8 cellular contexts compared by ENCODE assay signal in the genomic region with DNA sequence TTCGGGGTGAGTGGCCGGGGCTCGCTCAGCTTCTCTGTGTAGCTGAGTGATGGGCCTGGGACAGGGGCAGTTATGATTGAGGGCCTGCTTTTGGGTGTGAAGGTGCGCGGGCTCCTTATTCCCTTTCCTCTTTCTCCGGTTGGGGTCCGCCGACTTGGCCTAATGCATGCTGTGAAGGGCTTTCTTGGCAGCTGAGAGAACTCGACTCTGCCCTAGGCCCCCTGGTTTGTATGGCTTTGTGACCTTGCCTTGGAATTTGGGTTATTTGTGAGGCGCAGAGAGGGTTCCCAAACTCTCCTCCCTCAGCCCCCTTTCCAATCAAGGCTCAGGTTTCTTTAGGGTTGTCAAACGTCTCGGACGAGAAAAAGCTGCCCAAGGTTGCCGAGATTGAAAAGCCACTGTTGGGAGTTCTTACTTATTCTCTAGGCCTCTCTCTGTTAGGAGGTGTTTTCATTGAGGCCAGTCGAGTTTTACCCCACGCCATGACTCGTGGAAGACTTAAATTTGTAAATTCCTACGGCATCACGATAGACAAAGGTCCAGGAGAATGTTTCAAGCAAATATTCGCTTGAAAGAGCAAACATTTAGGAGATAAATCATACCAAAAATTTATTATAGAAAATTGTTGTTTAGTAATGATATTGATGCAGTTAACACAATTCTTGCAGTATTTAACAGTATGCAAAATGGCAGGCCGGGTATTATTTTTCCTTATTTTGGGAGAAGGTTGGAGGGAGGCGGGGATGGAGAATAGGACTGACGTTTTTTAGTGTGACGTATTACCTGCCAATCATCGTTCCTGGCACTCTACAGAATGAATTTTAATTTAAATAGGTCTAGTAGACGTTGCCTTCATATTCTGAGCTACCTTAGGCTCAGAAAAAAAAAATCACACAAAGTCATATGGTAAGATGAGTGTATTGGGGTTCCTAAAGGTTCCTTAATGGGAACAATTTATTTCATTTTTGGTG. TPM values are rescaled to one million over a fixed set of nuclear protein-coding genes. Genes with fewer than 3 reads are reported as not detected.
A peak's percentile ranks its signal among the peaks of the same experiment; 100 is the strongest.
DNase-seq lines count a peak whose midpoint lies in the region; ATAC-seq and TF ChIP-seq lines count a peak whose summit lies in the region.

No MANE protein-coding gene starts in this region.

- H3K27me3 ChIP-seq in BE2C, result no peaks in the 10 kb centered on the region
- H3K27me3 ChIP-seq in prostate gland (replicated peaks; ENCODE audit: insufficient read depth), result no peaks in the 10 kb centered on the region

- H3K4me3 ChIP-seq in BE2C (ENCODE audit: low read depth, low read length) (peak overlapping the region; percentile 86), prostate gland (peak overlapping the region; percentile 58 to 73)

- WGBS in prostate gland, result 9% methylated on average over 26 of the region's 26 CpGs

- intact Hi-C loops in activated CD4-positive, alpha-beta memory T cell treated with anti-CD3 and anti-CD28 coated beads for 36 hours (cut with micrococcal nuclease), result loop anchor here (1.0 to 5.0 kb wide), 6 partner anchors 230 to 866 kb away; partner anchors contain the start of gene CAPRIN1
- intact Hi-C loops in head of caudate nucleus (cut with DNase I), result no loop called here
- intact Hi-C loops in prostate gland (cut with DNase I), result loop anchor here (10.0 kb wide), 1 partner anchor 482 kb away; the partner anchor contains the start of gene CAT

- peak; percentile 13 for ATAC-seq in GM19025 (IDR thresholded peaks at IDR 0.05; ENCODE audit: low read depth, unreplicated experiment)
- peak; percentile 21 for ATAC-seq in HG03196 (IDR thresholded peaks at IDR 0.05; ENCODE audit: unreplicated experiment)

- H3K9me3 ChIP-seq in BE2C (no peaks in the 10 kb centered on the region), prostate gland (no peaks in the 10 kb centered on the region)

- CTCF ChIA-PET in activated CD4-positive, alpha-beta memory T cell treated with anti-CD3 and anti-CD28 coated beads for 36 hours (lab: Charles Lee), result interaction anchor here (0.6 to 3.1 kb wide), 9 partner anchors 9 to 568 kb away, joined by 3 to 20 read pairs (median 4); partner anchors contain the start of gene CD44

- peak overlapping the region; percentile 88 for H3K27ac Mint-ChIP-seq in activated CD4-positive, alpha-beta memory T cell treated with anti-CD3 and anti-CD28 coated beads for 36 hours

- H3K4me1 Mint-ChIP-seq in activated CD4-positive, alpha-beta memory T cell treated with anti-CD3 and anti-CD28 coated beads for 36 hours (ENCODE audit: low read depth), result peaks cover 38% of the 10 kb centered on the region

- POLR2A ChIA-PET in activated CD4-positive, alpha-beta memory T cell treated with anti-CD3 and anti-CD28 coated beads for 36 hours (lab: Charles Lee), result interaction anchor here (1.0 kb wide), 1 partner anchor 420 kb away, joined by 3 read pairs; no protein-coding TSS in a partner anchor

- peak overlapping the region; percentile 91 for H3K4me3 Mint-ChIP-seq in activated CD4-positive, alpha-beta memory T cell treated with anti-CD3 and anti-CD28 coated beads for 36 hours

- TF ChIP-seq CTCF in BE2C (IDR thresholded peaks at IDR 0.05; ENCODE audit: low read depth, low read length) (no peak), prostate gland (IDR thresholded peaks at IDR 0.05) (no peak)

- DNase-seq in BE2C (no peak), head of caudate nucleus (peak in 22 of 42 donors; percentile 6 to 67 (median 28)), prostate gland (ENCODE audit: low spot score) (no peak), NCI-H2029 (lab: John Stamatoyannopoulos, UW) (no peak), dedifferentiated amniotic fluid mesenchymal stem cell (ENCODE audit: extremely low spot score) (no peak)
- no peak for DNase-seq in activated CD4-positive, alpha-beta memory T cell treated with anti-CD3 and anti-CD28 coated beads for 36 hours

- H3K9me3 Mint-ChIP-seq in activated CD4-positive, alpha-beta memory T cell treated with anti-CD3 and anti-CD28 coated beads for 36 hours, result no peaks in the 10 kb centered on the region

- no peak for TF ChIP-seq POLR2A in prostate gland (IDR thresholded peaks at IDR 0.05)

- peaks cover 11% of the 10 kb centered on the region for H3K36me3 Mint-ChIP-seq in activated CD4-positive, alpha-beta memory T cell treated with anti-CD3 and anti-CD28 coated beads for 36 hours

- H3K27me3 Mint-ChIP-seq in activated CD4-positive, alpha-beta memory T cell treated with anti-CD3 and anti-CD28 coated beads for 36 hours, result no peaks in the 10 kb centered on the region

- H3K27ac ChIP-seq in prostate gland, result peak overlapping the region; percentile 98

- no peaks in the 10 kb centered on the region; the same call in 1 of the 2 replicates for H3K36me3 ChIP-seq in BE2C
- H3K36me3 ChIP-seq in prostate gland, result no peaks in the 10 kb centered on the region

- H3K4me1 ChIP-seq in BE2C, result no peaks in the 10 kb centered on the region
- H3K4me1 ChIP-seq in prostate gland (replicated peaks), result no peaks in the 10 kb centered on the region

RNA-seq across cellular contexts. Expression of gene PDHX, which starts 0.7 kb away (rescaled TPM):
- 20.6 TPM for polyA plus RNA-seq in BE2C (2012; ENCODE audit: insufficient read depth, insufficient read length, low read depth)
- 10 to 100 TPM; 34.5 to 35.5 TPM for total RNA-seq in activated CD4-positive, alpha-beta memory T cell treated with anti-CD3 and anti-CD28 coated beads for 36 hours
- 10 to 100 TPM; 29.1 to 45.2 TPM for total RNA-seq in prostate gland

RNA-seq across cellular contexts. Expression of gene APIP, which starts 0.9 kb away (rescaled TPM):
- polyA plus RNA-seq in BE2C (2012; ENCODE audit: insufficient read depth, insufficient read length, low read depth), result 15.6 TPM
- total RNA-seq in activated CD4-positive, alpha-beta memory T cell treated with anti-CD3 and anti-CD28 coated beads for 36 hours, result 10 to 100 TPM; 31.2 to 32.9 TPM
- total RNA-seq in prostate gland, result 10 to 100 TPM; 23.9 to 33.1 TPM

Comparison
In these comparisons a context has a peak if more than half of its experiments do, and no peak if none do; other contexts are left out.
1. DNase-seq: peak in head of caudate nucleus (22 of 42); none in BE2C (single experiment), activated CD4-positive, alpha-beta memory T cell treated with anti-CD3 and anti-CD28 coated beads for 36 hours (single experiment), prostate gland (single experiment), NCI-H2029 (single experiment) and dedifferentiated amniotic fluid mesenchymal stem cell (single experiment).